Comparison of ENCODE assay signal across 8 cellular contexts in the genomic region with DNA sequence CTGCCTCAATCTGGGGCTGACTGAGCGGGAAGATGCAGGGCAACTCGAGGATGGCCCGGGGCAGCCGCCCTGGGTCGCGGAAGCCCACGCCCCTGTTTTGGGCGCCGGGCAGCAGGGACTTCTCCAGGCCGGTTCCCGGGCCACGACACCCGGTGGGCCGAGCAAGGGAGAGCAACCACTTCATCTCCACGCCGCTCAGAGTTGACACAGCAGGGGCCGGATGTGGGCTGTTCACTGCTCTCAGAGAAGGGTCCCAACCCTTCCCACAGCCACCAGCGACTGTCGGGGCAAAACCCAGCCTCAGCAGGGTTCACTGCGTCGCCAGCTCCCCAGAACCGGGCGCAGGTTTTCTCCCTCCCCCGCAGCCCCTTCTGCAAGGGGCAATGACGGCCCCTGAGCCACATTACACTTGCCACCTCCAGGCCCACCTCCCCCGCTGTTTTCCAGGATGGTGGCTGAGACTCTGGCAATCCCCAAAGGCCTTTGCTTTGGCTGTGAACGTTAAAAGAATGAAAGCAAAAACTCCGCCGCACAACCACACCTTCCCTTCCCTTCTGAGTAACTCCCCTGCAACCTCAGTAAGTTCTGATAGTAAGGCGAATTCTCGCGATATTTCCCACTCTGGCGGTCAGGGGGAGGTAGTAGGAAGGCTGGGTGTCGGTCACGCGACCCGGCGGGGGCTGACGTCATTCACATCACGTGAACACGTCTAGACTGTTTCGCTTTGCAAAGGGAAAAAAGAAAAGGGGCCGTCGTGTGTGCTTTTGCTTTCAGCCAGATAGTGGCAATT. TPM values are rescaled to one million over a fixed set of nuclear protein-coding genes. Genes with fewer than 3 reads are reported as not detected.
DNase-seq lines count a peak whose midpoint lies in the region; ATAC-seq, FAIRE-seq and TF ChIP-seq lines count a peak whose summit lies in the region.

No MANE protein-coding gene starts in this region.

- ATAC-seq in GM18907 (IDR thresholded peaks at IDR 0.05; ENCODE audit: unreplicated experiment) (peak; percentile 75), HG03139 (IDR thresholded peaks at IDR 0.05; ENCODE audit: unreplicated experiment) (peak; percentile 52), activated B cell treated with CpG ODN at 0.5 μM for 24 hours (ENCODE audit: low read depth) (peak; percentile 68)

- peaks cover 0 to under 1% of the 10 kb centered on the region in 2 donors for H3K36me3 ChIP-seq in small intestine (ENCODE audit: control insufficient read depth in 2 of 2, insufficient read depth in 2 of 2, low read length in 2 of 2)

- H3K4me1 Mint-ChIP-seq in activated B cell treated with CpG ODN at 0.5 μM for 24 hours = peaks cover 37% of the 10 kb centered on the region

- peaks cover 40% of the 10 kb centered on the region for H3K36me3 Mint-ChIP-seq in activated B cell treated with CpG ODN at 0.5 μM for 24 hours (ENCODE audit: low read depth)

- H3K27me3 ChIP-seq in small intestine (ENCODE audit: control insufficient read depth in 2 of 2, insufficient read depth in 2 of 2, low read length in 2 of 2) = no peaks in the 10 kb centered on the region

- intact Hi-C loops in activated B cell treated with CpG ODN at 0.5 μM for 24 hours (cut with micrococcal nuclease) = loop anchor here (1.0 to 5.0 kb wide), 12 partner anchors 75 to 1530 kb away; a partner anchor contains a TSS

- H3K27me3 Mint-ChIP-seq in activated B cell treated with CpG ODN at 0.5 μM for 24 hours = no peaks in the 10 kb centered on the region

- H3K4me3 Mint-ChIP-seq in activated B cell treated with CpG ODN at 0.5 μM for 24 hours = peak overlapping the region; percentile 99

- no peaks in the 10 kb centered on the region for H3K9me3 ChIP-seq in small intestine (ENCODE audit: control insufficient read depth, low read depth)

- peak overlapping the region; percentile 99 for H3K27ac ChIP-seq in caudate nucleus (ENCODE audit: low read depth, low read length)
- peak overlapping the region; percentile 99 to 100 for H3K27ac ChIP-seq in small intestine (ENCODE audit: low read depth in 1 of 2, low read length in 1 of 2)

- no peaks in the 10 kb centered on the region for H3K4me1 ChIP-seq in small intestine (ENCODE audit: control insufficient read depth in 2 of 2, insufficient read depth in 1 of 2, low read depth in 1 of 2, low read length in 1 of 2)

- no peak for TF ChIP-seq CTCF in activated B cell treated with CpG ODN at 0.5 μM for 24 hours (IDR thresholded peaks at IDR 0.05)

- H3K27ac Mint-ChIP-seq in activated B cell treated with CpG ODN at 0.5 μM for 24 hours = peak overlapping the region; percentile 100

- peak; percentile 97 for DNase-seq in AG08395 (ENCODE audit: low spot score)
- DNase-seq in NCI-H2227 treated with DMSO at 0.1 percent for 48 hours (lab: John Stamatoyannopoulos, UW) = peak; percentile 96
- DNase-seq in activated B cell treated with CpG ODN at 0.5 μM for 24 hours = peak; percentile 92
- peak; percentile 65 to 99 (median 94) for DNase-seq in caudate nucleus (lab: John Stamatoyannopoulos, UW)
- peak; percentile 89 for DNase-seq in iPS-NIHi7 (ENCODE audit: extremely low spot score)
- peak; percentile 100 for DNase-seq in small intestine

- POLR2A ChIA-PET in activated B cell treated with CpG ODN at 0.5 μM for 24 hours (lab: Charles Lee) = interaction anchor here (0.5 to 3.6 kb wide), 16 partner anchors 13 to 937 kb away, joined by 3 to 86 read pairs (median 3); no protein-coding TSS in a partner anchor

- H3K4me3 ChIP-seq in small intestine (ENCODE audit: low read depth in 1 of 2, low read length in 2 of 2) = peak overlapping the region; percentile 81 to 92

- CTCF ChIA-PET in activated B cell treated with CpG ODN at 0.5 μM for 24 hours (lab: Charles Lee) = interaction anchor here (1.8 kb wide), 1 partner anchor 215 kb away, joined by 7 read pairs; no protein-coding TSS in a partner anchor

- H3K9me3 Mint-ChIP-seq in activated B cell treated with CpG ODN at 0.5 μM for 24 hours = no peaks in the 10 kb centered on the region

- WGBS in small intestine, 3 donors = 0% methylated on average over 44 of the region's 44 CpGs

- FAIRE-seq in small intestine (lab: Jason Lieb, UNC) = peak; percentile 88

RNA-seq across cellular contexts. Expression of a gene that starts 0.7 kb away (rescaled TPM):
- 62.7 and 72.9 TPM in 2 replicates for total RNA-seq in activated B cell treated with CpG ODN at 0.5 μM for 24 hours
- 10 to 100 TPM; 21.1 to 26.6 (median 21.3) TPM for polyA plus RNA-seq in small intestine

Comparison
In these comparisons a context has a peak if more than half of its experiments do, and no peak if none do; other contexts are left out.
1. Peak in every context shown above with its lines: DNase-seq, ATAC-seq, H3K4me3 ChIP-seq and H3K27ac ChIP-seq.